ENCODE assay signal across 16 cellular contexts in genomic region chr11:69076129-69076791, GRCh38. TPM values are rescaled to one million over a fixed set of nuclear protein-coding genes. Genes with fewer than 3 reads are reported as not detected.
A peak's percentile ranks its signal among the peaks of the same experiment; 100 is the strongest.
DNase-seq lines count a peak whose midpoint lies in the region; ATAC-seq, FAIRE-seq and TF ChIP-seq lines count a peak whose summit lies in the region.
"Had no signal": no experiment of that assay in that cellular context is flagged by ENCODE, and none has a peak within 500 bp of the region (broad histone marks: within the 10 kb centered on the region; RNA-seq: fewer than 3 reads in every experiment).

No MANE protein-coding gene starts in this region.

- peak; percentile 80 for FAIRE-seq in RCC 7860 (lab: Jason Lieb, UNC)
- FAIRE-seq: A204.1, pancreas had no signal

- CTCF ChIA-PET in activated CD8-positive, alpha-beta T cell treated with anti-CD3 and anti-CD28 coated beads, Interleukin-2, amount 10 ng/mL, durations not matched to agents 7 days and 5 days (lab: Charles Lee), result no interaction called here
- CTCF ChIA-PET in activated CD8-positive, alpha-beta T cell treated with anti-CD3 and anti-CD28 coated beads for 36 hours (lab: Charles Lee), result no interaction called here

- DNase-seq in activated CD8-positive, alpha-beta T cell treated with anti-CD3 and anti-CD28 coated beads, Interleukin-2, amount 10 ng/mL, durations not matched to agents 7 days and 5 days, result no peak
- no peak for DNase-seq in activated CD8-positive, alpha-beta T cell treated with anti-CD3 and anti-CD28 coated beads for 36 hours
- peak; percentile 81 for DNase-seq in RCC 7860 (ENCODE audit: low spot score)
- peak; percentile 22 for DNase-seq in fibroblast of mammary gland (ENCODE audit: low read depth)
- no peak for DNase-seq in H7
- no peak for DNase-seq in DMS153 (lab: John Stamatoyannopoulos, UW)
- DNase-seq: activated CD4-positive, alpha-beta T cell treated with anti-CD3 and anti-CD28 coated beads, Interleukin-2, amount 10 ng/mL, durations not matched to agents 24 days and 14 days; activated effector memory CD4-positive, alpha-beta T cell treated with anti-CD3 and anti-CD28 coated beads, Interleukin-2, amount 50 U/mL, for 16 hours; GDM1; stimulated activated CD4-positive, alpha-beta T cell treated with anti-CD3 and anti-CD28 coated beads, Interleukin-4, amount 100 ng/mL, for 4 hours had no signal

- POLR2A ChIA-PET in activated CD8-positive, alpha-beta T cell treated with anti-CD3 and anti-CD28 coated beads, Interleukin-2, amount 10 ng/mL, durations not matched to agents 7 days and 5 days (lab: Charles Lee), result no interaction called here
- POLR2A ChIA-PET in activated CD8-positive, alpha-beta T cell treated with anti-CD3 and anti-CD28 coated beads for 36 hours (lab: Charles Lee), result no interaction called here

- no peaks in the 10 kb centered on the region for H3K27me3 ChIP-seq in H7 (ENCODE audit: control insufficient read depth, insufficient read depth, low read length)
- H3K27me3 ChIP-seq: pancreas had no signal

- no peak for ATAC-seq in activated CD8-positive, alpha-beta T cell treated with anti-CD3 and anti-CD28 coated beads, Interleukin-2, amount 10 ng/mL, durations not matched to agents 7 days and 5 days
- no peak for ATAC-seq in activated CD8-positive, alpha-beta T cell treated with anti-CD3 and anti-CD28 coated beads for 36 hours
- no peak for ATAC-seq in HG03378 (IDR thresholded peaks at IDR 0.05; ENCODE audit: unreplicated experiment)
- ATAC-seq: left lobe of liver had no signal

- H3K4me1 Mint-ChIP-seq in activated CD8-positive, alpha-beta T cell treated with anti-CD3 and anti-CD28 coated beads, Interleukin-2, amount 10 ng/mL, durations not matched to agents 7 days and 5 days (ENCODE audit: low read depth), result peaks cover 20% of the 10 kb centered on the region
- H3K4me1 Mint-ChIP-seq in activated CD8-positive, alpha-beta T cell treated with anti-CD3 and anti-CD28 coated beads for 36 hours (ENCODE audit: low read depth), result peaks cover 14% of the 10 kb centered on the region

- H3K27ac Mint-ChIP-seq in activated CD8-positive, alpha-beta T cell treated with anti-CD3 and anti-CD28 coated beads, Interleukin-2, amount 10 ng/mL, durations not matched to agents 7 days and 5 days, result peak overlapping the region; percentile 8
- no peak overlapping the region for H3K27ac Mint-ChIP-seq in activated CD8-positive, alpha-beta T cell treated with anti-CD3 and anti-CD28 coated beads for 36 hours
- H3K27ac Mint-ChIP-seq: activated CD4-positive, alpha-beta T cell treated with anti-CD3 and anti-CD28 coated beads, Interleukin-2, amount 10 ng/mL, durations not matched to agents 24 days and 14 days had no signal

- no peak for TF ChIP-seq CTCF in activated CD8-positive, alpha-beta T cell treated with anti-CD3 and anti-CD28 coated beads for 36 hours (IDR thresholded peaks at IDR 0.05)
- TF ChIP-seq CTCF in fibroblast of mammary gland (conservative IDR thresholded peaks at IDR 0.05; ENCODE audit: control insufficient read depth, insufficient read depth, low read depth, low read length), result no peak

- intact Hi-C loops in activated CD8-positive, alpha-beta T cell treated with anti-CD3 and anti-CD28 coated beads for 36 hours (cut with micrococcal nuclease), result no loop called here

- H3K4me3 ChIP-seq in fibroblast of mammary gland (ENCODE audit: control insufficient read depth, low read depth, low read length), result no peak overlapping the region
- H3K4me3 ChIP-seq in H7 (ENCODE audit: insufficient read depth, low read depth, low read length), result no peak overlapping the region
- H3K4me3 ChIP-seq: pancreas had no signal

- peaks cover 15% of the 10 kb centered on the region for H3K36me3 Mint-ChIP-seq in activated CD8-positive, alpha-beta T cell treated with anti-CD3 and anti-CD28 coated beads, Interleukin-2, amount 10 ng/mL, durations not matched to agents 7 days and 5 days (ENCODE audit: low read depth)
- H3K36me3 Mint-ChIP-seq in activated CD8-positive, alpha-beta T cell treated with anti-CD3 and anti-CD28 coated beads for 36 hours (ENCODE audit: low read depth), result peaks cover 5% of the 10 kb centered on the region

- H3K36me3 ChIP-seq in H7 (replicated peaks; ENCODE audit: control insufficient read depth, insufficient read depth, low read length), result peaks cover 20% of the 10 kb centered on the region

- peak overlapping the region; percentile 70 for H3K27ac ChIP-seq in temporal lobe (ENCODE audit: low read depth, low read length)
- H3K27ac ChIP-seq: pancreas had no signal

- H3K4me3 Mint-ChIP-seq in activated CD8-positive, alpha-beta T cell treated with anti-CD3 and anti-CD28 coated beads, Interleukin-2, amount 10 ng/mL, durations not matched to agents 7 days and 5 days, result no peak overlapping the region
- no peak overlapping the region for H3K4me3 Mint-ChIP-seq in activated CD8-positive, alpha-beta T cell treated with anti-CD3 and anti-CD28 coated beads for 36 hours
- H3K4me3 Mint-ChIP-seq: activated CD4-positive, alpha-beta T cell treated with anti-CD3 and anti-CD28 coated beads, Interleukin-2, amount 10 ng/mL, durations not matched to agents 24 days and 14 days; central memory CD8-positive, alpha-beta T cell had no signal

- H3K27me3 Mint-ChIP-seq in activated CD8-positive, alpha-beta T cell treated with anti-CD3 and anti-CD28 coated beads, Interleukin-2, amount 10 ng/mL, durations not matched to agents 7 days and 5 days (ENCODE audit: low read depth), result no peaks in the 10 kb centered on the region
- H3K27me3 Mint-ChIP-seq in activated CD8-positive, alpha-beta T cell treated with anti-CD3 and anti-CD28 coated beads for 36 hours, result no peaks in the 10 kb centered on the region
- H3K27me3 Mint-ChIP-seq: activated CD4-positive, alpha-beta T cell treated with anti-CD3 and anti-CD28 coated beads, Interleukin-2, amount 10 ng/mL, durations not matched to agents 24 days and 14 days; central memory CD8-positive, alpha-beta T cell had no signal

- H3K9me3 Mint-ChIP-seq in activated CD8-positive, alpha-beta T cell treated with anti-CD3 and anti-CD28 coated beads, Interleukin-2, amount 10 ng/mL, durations not matched to agents 7 days and 5 days (ENCODE audit: insufficient read depth), result no peaks in the 10 kb centered on the region
- no peaks in the 10 kb centered on the region for H3K9me3 Mint-ChIP-seq in activated CD8-positive, alpha-beta T cell treated with anti-CD3 and anti-CD28 coated beads for 36 hours
- H3K9me3 Mint-ChIP-seq: activated CD4-positive, alpha-beta T cell treated with anti-CD3 and anti-CD28 coated beads, Interleukin-2, amount 10 ng/mL, durations not matched to agents 24 days and 14 days; central memory CD8-positive, alpha-beta T cell had no signal

RNA-seq across cellular contexts. Expression of gene TPCN2, which starts 27.5 kb away (rescaled TPM):
- 10 to 100 TPM; 19.1 to 21.2 TPM for total RNA-seq in activated CD8-positive, alpha-beta T cell treated with anti-CD3 and anti-CD28 coated beads, Interleukin-2, amount 10 ng/mL, durations not matched to agents 7 days and 5 days
- total RNA-seq in activated CD8-positive, alpha-beta T cell treated with anti-CD3 and anti-CD28 coated beads for 36 hours, result 10 to 100 TPM; 16.0 to 17.0 TPM
- 5.2 TPM for total RNA-seq in temporal lobe
- total RNA-seq in H7 (2014; rRNA removed; shearing (Covaris generic)), result 11.8 and 13.2 TPM in 2 replicates

Comparison
In these comparisons a context has a peak if more than half of its experiments do, and no peak if none do; other contexts are left out.
1. DNase-seq: peak in RCC 7860 (single experiment) and fibroblast of mammary gland (single experiment); none in activated CD8-positive, alpha-beta T cell treated with anti-CD3 and anti-CD28 coated beads, Interleukin-2, amount 10 ng/mL, durations not matched to agents 7 days and 5 days (single experiment), activated CD8-positive, alpha-beta T cell treated with anti-CD3 and anti-CD28 coated beads for 36 hours (single experiment), H7 (single experiment) and DMS153 (single experiment).